8 cellular contexts compared by ENCODE assay signal in the genomic region with DNA sequence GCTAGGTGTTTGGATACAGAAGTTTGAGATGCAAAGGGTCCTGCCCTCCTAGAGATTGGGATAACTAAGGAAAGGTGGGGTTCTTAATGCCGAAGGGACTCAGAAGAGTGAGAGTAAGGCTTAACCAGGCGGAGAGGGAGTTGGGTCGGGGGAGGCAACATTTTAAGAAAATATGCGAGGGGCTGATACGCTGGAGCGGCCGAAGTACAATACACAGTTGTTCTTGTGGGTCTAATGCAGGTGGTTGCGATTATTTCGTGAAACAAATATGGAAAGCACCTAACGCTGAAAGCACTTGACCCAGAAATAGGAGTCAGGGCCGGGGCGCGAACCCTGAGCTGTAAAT. TPM values are rescaled to one million over a fixed set of nuclear protein-coding genes. Genes with fewer than 3 reads are reported as not detected.
DNase-seq lines count a peak whose midpoint lies in the region; ATAC-seq, FAIRE-seq and TF ChIP-seq lines count a peak whose summit lies in the region.

No MANE protein-coding gene starts in this region.

- intact Hi-C loops in Right ventricle myocardium inferior (cut with DNase I): loop anchor here (5.0 kb wide), 1 partner anchor 121 kb away; a partner anchor contains a TSS
- intact Hi-C loops in endothelial cell of umbilical vein (cut with micrococcal nuclease): loop anchor here (1.0 to 10.0 kb wide), 4 partner anchors 119 to 621 kb away; a partner anchor contains a TSS

- POLR2A ChIA-PET in endothelial cell of umbilical vein (lab: Charles Lee): no interaction called here

- TF ChIP-seq POLR2A in endothelial cell of umbilical vein (IDR thresholded peaks at IDR 0.05; ENCODE audit: low read depth, low read length): no peak

- no peak for DNase-seq in right atrium auricular region (ENCODE audit: low spot score)
- no peak for DNase-seq in Right ventricle myocardium inferior (ENCODE audit: missing footprints)
- DNase-seq in NAMALWA (ENCODE audit: low spot score): peak; percentile 11
- DNase-seq in endothelial cell of umbilical vein (ENCODE audit: low read depth, low spot score): no peak
- DNase-seq in COR-L47 (lab: John Stamatoyannopoulos, UW): no peak
- no peak for DNase-seq in NOMO-1 treated with DMSO at 0.1 percent for 48 hours (lab: John Stamatoyannopoulos, UW; ENCODE audit: unreplicated experiment)
- DNase-seq in NCI-H2227 (lab: John Stamatoyannopoulos, UW; ENCODE audit: unreplicated experiment): no peak

- H3K4me2 ChIP-seq in endothelial cell of umbilical vein (ENCODE audit: insufficient read depth, low read length) (peak overlapping the region; percentile 98), parathyroid adenoma (ENCODE audit: low read length) (peak overlapping the region; percentile 82)

- CTCF ChIA-PET in endothelial cell of umbilical vein (lab: Charles Lee): no interaction called here

- TF ChIP-seq CTCF in right atrium auricular region (IDR thresholded peaks at IDR 0.05): no peak
- TF ChIP-seq CTCF in endothelial cell of umbilical vein (IDR thresholded peaks at IDR 0.05; ENCODE audit: extremely low read depth in 1 of 2, insufficient read depth in 1 of 2, low read depth in 1 of 2, low read length in 2 of 2): no peak
- no peak for TF ChIP-seq CTCF in parathyroid adenoma (IDR thresholded peaks at IDR 0.05)

- H3K36me3 ChIP-seq in right atrium auricular region (no peaks in the 10 kb centered on the region), endothelial cell of umbilical vein (ENCODE audit: control insufficient read depth in 2 of 2, extremely low read depth in 1 of 2, insufficient read depth in 2 of 2, low read length in 2 of 2) (peaks cover 0 to 3% of the 10 kb centered on the region in 2 experiments), parathyroid adenoma (ENCODE audit: control insufficient read depth, insufficient read depth, low read length) (no peaks in the 10 kb centered on the region)

- H3K27me3 ChIP-seq in right atrium auricular region (no peaks in the 10 kb centered on the region), endothelial cell of umbilical vein (ENCODE audit: control insufficient read depth in 2 of 2, insufficient read depth in 2 of 2, low read length in 2 of 2) (no peaks in the 10 kb centered on the region), parathyroid adenoma (ENCODE audit: control insufficient read depth, insufficient read depth, low read length) (no peaks in the 10 kb centered on the region)

- H3K79me2 ChIP-seq in endothelial cell of umbilical vein (ENCODE audit: control insufficient read depth, insufficient read depth, low read length) (peaks cover 41% of the 10 kb centered on the region), parathyroid adenoma (peaks cover 32% of the 10 kb centered on the region)

- H3K9me3 ChIP-seq in right atrium auricular region (no peaks in the 10 kb centered on the region), endothelial cell of umbilical vein (replicated peaks; ENCODE audit: control insufficient read depth, insufficient read depth, low read length) (no peaks in the 10 kb centered on the region), parathyroid adenoma (ENCODE audit: control insufficient read depth, low read length) (no peaks in the 10 kb centered on the region)

- H3K27ac ChIP-seq in right atrium auricular region (peak overlapping the region; percentile 93 to 94), endothelial cell of umbilical vein (ENCODE audit: insufficient read depth, low read depth, low read length) (peak overlapping the region; percentile 90), parathyroid adenoma (peak overlapping the region; percentile 83)

- dilution Hi-C loops in endothelial cell of umbilical vein (cut with MboI; ENCODE audit: extremely low pct_ligation_motif_present, low sequenced_read_pairs): no loop called here

- FAIRE-seq in endothelial cell of umbilical vein (lab: Jason Lieb, UNC): no peak

- H3K9ac ChIP-seq in endothelial cell of umbilical vein (replicated peaks; ENCODE audit: extremely low read depth, insufficient read depth, low read length): peak overlapping the region; percentile 97
- H3K9ac ChIP-seq in parathyroid adenoma: no peak overlapping the region

- H3K9me1 ChIP-seq in endothelial cell of umbilical vein (replicated peaks; ENCODE audit: control insufficient read depth, extremely low read depth, insufficient read depth, low read length): no peaks in the 10 kb centered on the region

- H2AFZ ChIP-seq in endothelial cell of umbilical vein (ENCODE audit: low read depth, low read length) (peak overlapping the region; percentile 81), parathyroid adenoma (peak overlapping the region; percentile 89)

- H3K4me1 ChIP-seq in right atrium auricular region: peaks cover 0 to 45% of the 10 kb centered on the region in 2 donors
- H3K4me1 ChIP-seq in endothelial cell of umbilical vein (ENCODE audit: control insufficient read depth, extremely low read depth, insufficient read depth, low read length): peaks cover 26% of the 10 kb centered on the region
- peaks cover 13% of the 10 kb centered on the region for H3K4me1 ChIP-seq in parathyroid adenoma

- H4K20me1 ChIP-seq in endothelial cell of umbilical vein (replicated peaks; ENCODE audit: control insufficient read depth, extremely low read depth, insufficient read depth, low read length): no peaks in the 10 kb centered on the region

- no peak for ATAC-seq in Right ventricle myocardium inferior

- H3K4me3 ChIP-seq in right atrium auricular region (peak overlapping the region; percentile 75 to 89), endothelial cell of umbilical vein (replicated peaks in 1 of 3; ENCODE audit: insufficient read depth in 1 of 3, low read depth in 1 of 3, low read length in 3 of 3) (peak overlapping the region; percentile 91 to 95 (median 95)), parathyroid adenoma (ENCODE audit: low read depth, low read length) (peak overlapping the region; percentile 93)

- BruUV-seq in endothelial cell of umbilical vein (replicated peaks; lab: Mats Ljungman, UMichigan): TSS peak; percentile 88

TF ChIP-seq in endothelial cell of umbilical vein, 7 proteins besides CTCF, POLR2A, EP300 and RAD21:
- no peak for TF ChIP-seq GATA2 (IDR thresholded peaks at IDR 0.05; ENCODE audit: insufficient read depth, insufficient read length, low read depth, low read length)
- no peak for TF ChIP-seq FOS (IDR thresholded peaks at IDR 0.05; ENCODE audit: borderline replicate concordance, insufficient read depth, low read length)
- no peak for TF ChIP-seq EZH2 (IDR thresholded peaks at IDR 0.05; ENCODE audit: borderline replicate concordance, low read depth, low read length, severe bottlenecking)

RNA-seq across cellular contexts. Expression of a gene that starts 0.3 kb away (rescaled TPM):
- total RNA-seq in right atrium auricular region: 100 to 1,000 TPM; 270 to 370 TPM
- total RNA-seq in Right ventricle myocardium inferior: 360 TPM
- 96.7 and 97.4 TPM in 2 replicates for total RNA-seq in endothelial cell of umbilical vein
- 22.7 and 36.1 TPM in 2 replicates for polyA plus RNA-seq in endothelial cell of umbilical vein
- polyA plus RNA-seq in endothelial cell of umbilical vein (2011; cell fraction: cytosol; rRNA removed): 94.7 and 104 TPM in 2 replicates
- 30.5 and 49.8 TPM in 2 replicates for polyA plus RNA-seq in endothelial cell of umbilical vein (2011; cell fraction: nucleus; rRNA removed)
- 202 and 208 TPM in 2 replicates for polyA plus RNA-seq in endothelial cell of umbilical vein (2012)
- 4.9 and 9.9 TPM in 2 replicates for polyA minus RNA-seq in endothelial cell of umbilical vein
- 10.2 TPM for polyA minus RNA-seq in endothelial cell of umbilical vein (2011; cell fraction: cytosol; rRNA and poly(A)+ RNA removed)
- 10.6 and 10.7 TPM in 2 replicates for polyA minus RNA-seq in endothelial cell of umbilical vein (2011; cell fraction: nucleus; rRNA and poly(A)+ RNA removed)
